In the genomic region with DNA sequence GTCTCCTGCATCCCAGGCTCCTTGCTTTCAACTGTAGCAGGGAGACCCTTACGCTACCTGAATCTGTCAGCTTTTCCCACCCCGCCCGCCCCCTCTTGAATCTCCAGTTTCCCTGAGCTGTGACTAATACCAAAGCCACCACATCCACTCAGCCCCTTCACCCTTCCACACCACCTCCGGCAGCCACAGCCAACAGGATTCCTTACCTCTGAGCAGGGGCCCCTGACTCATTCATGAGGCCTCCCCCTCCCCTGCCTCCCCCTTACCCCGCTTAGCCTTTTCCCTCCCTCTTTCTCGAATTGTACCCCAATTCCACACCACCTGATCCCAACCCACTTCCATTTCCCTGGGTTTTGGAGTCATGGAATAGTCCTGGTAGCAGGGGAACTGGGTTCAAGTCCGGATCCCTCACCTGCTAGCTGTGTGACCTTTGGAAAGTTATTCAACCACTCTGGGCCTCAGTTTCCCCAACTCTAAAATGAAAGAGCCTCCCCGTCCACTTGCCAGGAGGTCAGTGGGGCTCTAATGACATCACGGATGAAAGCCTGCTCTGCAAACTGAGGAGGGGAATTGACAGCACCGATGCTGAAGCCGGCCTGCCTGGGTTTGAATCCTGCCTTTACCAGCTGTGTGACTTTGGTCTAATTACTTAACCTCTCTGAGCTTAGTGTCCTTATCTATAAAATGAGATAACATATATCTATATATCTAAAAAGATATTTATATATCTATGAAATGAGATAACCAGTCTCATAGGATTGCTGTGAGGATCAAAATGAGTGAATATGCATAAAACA, we compare ENCODE assay signal across 2 cellular contexts.
A peak's percentile ranks its signal among the peaks of the same experiment; 100 is the strongest.
TF ChIP-seq lines count a peak whose summit lies in the region.

No MANE protein-coding gene starts in this region.

TF ChIP-seq in IMR-90, 13 proteins besides CTCF, POLR2A, EP300 and RAD21:
- TF ChIP-seq MAZ (IDR thresholded peaks at IDR 0.05; ENCODE audit: borderline replicate concordance, low read depth, low read length) (0 out of 2 replicates have a peak, but pooled peaks have one; percentile 36), FOS (IDR thresholded peaks at IDR 0.05; ENCODE audit: low read depth, low read length) (peak; percentile 76), MAFK (IDR thresholded peaks at IDR 0.05; ENCODE audit: low read depth, low read length) (no peak)

TF ChIP-seq in K562, 482 proteins besides CTCF, POLR2A, EP300 and RAD21 (continues in another document):
- TF ChIP-seq ZFP36 (IDR thresholded peaks at IDR 0.05; ENCODE audit: low read depth, low read length, partially characterized antibody) (peak; percentile 68), ZKSCAN8 (CRISPR knock-in tag; IDR thresholded peaks at IDR 0.05) (no peak), CBX5 (IDR thresholded peaks at IDR 0.05; ENCODE audit: borderline replicate concordance, low read depth) (no peak), CSDE1 (IDR thresholded peaks at IDR 0.05) (no peak), ETS2 (tag; IDR thresholded peaks at IDR 0.05; ENCODE audit: borderline replicate concordance, poor library complexity, severe bottlenecking) (no peak), TEAD4 (IDR thresholded peaks at IDR 0.05; ENCODE audit: low read length) (no peak), TEAD4 (CRISPR knock-in tag; IDR thresholded peaks at IDR 0.05; ENCODE audit: borderline replicate concordance) (no peak), PHF8 (IDR thresholded peaks at IDR 0.05; ENCODE audit: borderline replicate concordance, low read length) (no peak), PRMT5 (CRISPR knock-in tag; IDR thresholded peaks at IDR 0.05) (no peak), ZNF354B (CRISPR knock-in tag; IDR thresholded peaks at IDR 0.05) (no peak), PML (IDR thresholded peaks at IDR 0.05; ENCODE audit: low read length) (no peak), EGR1 (conservative IDR thresholded peaks at IDR 0.05) (peak; percentile 36; the same call in 1 of the 2 replicates), NEUROD1 (IDR thresholded peaks at IDR 0.05; ENCODE audit: borderline replicate concordance, low read depth, low read length, partially characterized antibody) (no peak), NR2C1 (IDR thresholded peaks at IDR 0.05) (no peak), NR2C1 (tag; IDR thresholded peaks at IDR 0.05) (no peak), TARDBP (IDR thresholded peaks at IDR 0.05) (no peak), IRF2 (CRISPR knock-in tag; IDR thresholded peaks at IDR 0.05) (no peak), TBP (optimal IDR thresholded peaks at IDR 0.05; ENCODE audit: low read depth, low read length) (no peak), DMBX1 (CRISPR knock-in tag; IDR thresholded peaks at IDR 0.05; ENCODE audit: borderline replicate concordance) (no peak), SP1 (CRISPR knock-in tag; IDR thresholded peaks at IDR 0.05) (no peak), BRD9 (IDR thresholded peaks at IDR 0.05; ENCODE audit: low read depth, partially characterized antibody) (peak; percentile 85), TAF9B (IDR thresholded peaks at IDR 0.05; ENCODE audit: partially characterized antibody) (no peak), KDM1A (IDR thresholded peaks at IDR 0.05) (peak; percentile 44 to 60), ZNF253 (CRISPR knock-in tag; conservative IDR thresholded peaks at IDR 0.05) (no peak), SMARCC2 (IDR thresholded peaks at IDR 0.05; ENCODE audit: low read depth) (no peak), GATAD2A (IDR thresholded peaks at IDR 0.05) (no peak), BCOR (IDR thresholded peaks at IDR 0.05) (peak; percentile 87), GATA2 (CRISPR knock-in tag; IDR thresholded peaks at IDR 0.05) (no peak), ZBTB7A (IDR thresholded peaks at IDR 0.05; ENCODE audit: borderline replicate concordance, control insufficient read depth, low read depth, low read length) (0 out of 2 replicates have a peak, but pooled peaks have one; percentile 36), RBFOX2 (IDR thresholded peaks at IDR 0.05; ENCODE audit: low read depth, low read length) (no peak), RBM25 (IDR thresholded peaks at IDR 0.05; ENCODE audit: low read depth, low read length, severe bottlenecking) (peak; percentile 89), THRAP3 (IDR thresholded peaks at IDR 0.05; ENCODE audit: borderline replicate concordance) (no peak), BHLHE40 (IDR thresholded peaks at IDR 0.05; ENCODE audit: low read length) (no peak), ADNP (tag; IDR thresholded peaks at IDR 0.05) (peak; percentile 54; the same call in 1 of the 2 replicates), HDAC2 (IDR thresholded peaks at IDR 0.05) (peak; percentile 24; the same call in 1 of the 2 replicates), NR3C1 (CRISPR knock-in tag; IDR thresholded peaks at IDR 0.05) (no peak), CEBPG (CRISPR knock-in tag; IDR thresholded peaks at IDR 0.05) (no peak), CEBPG (tag; conservative IDR thresholded peaks at IDR 0.05 in 1 of 2, IDR thresholded peaks at IDR 0.05 in 1 of 2) (no peak), SMARCA5 (IDR thresholded peaks at IDR 0.05) (peak; percentile 68; the same call in 1 of the 2 replicates), GATAD2B (IDR thresholded peaks at IDR 0.05; ENCODE audit: borderline replicate concordance) (no peak), CHCHD3 (CRISPR knock-in tag; IDR thresholded peaks at IDR 0.05) (no peak), KAT8 (IDR thresholded peaks at IDR 0.05; ENCODE audit: low read depth) (no peak)
- TF ChIP-seq, protein P1, sequence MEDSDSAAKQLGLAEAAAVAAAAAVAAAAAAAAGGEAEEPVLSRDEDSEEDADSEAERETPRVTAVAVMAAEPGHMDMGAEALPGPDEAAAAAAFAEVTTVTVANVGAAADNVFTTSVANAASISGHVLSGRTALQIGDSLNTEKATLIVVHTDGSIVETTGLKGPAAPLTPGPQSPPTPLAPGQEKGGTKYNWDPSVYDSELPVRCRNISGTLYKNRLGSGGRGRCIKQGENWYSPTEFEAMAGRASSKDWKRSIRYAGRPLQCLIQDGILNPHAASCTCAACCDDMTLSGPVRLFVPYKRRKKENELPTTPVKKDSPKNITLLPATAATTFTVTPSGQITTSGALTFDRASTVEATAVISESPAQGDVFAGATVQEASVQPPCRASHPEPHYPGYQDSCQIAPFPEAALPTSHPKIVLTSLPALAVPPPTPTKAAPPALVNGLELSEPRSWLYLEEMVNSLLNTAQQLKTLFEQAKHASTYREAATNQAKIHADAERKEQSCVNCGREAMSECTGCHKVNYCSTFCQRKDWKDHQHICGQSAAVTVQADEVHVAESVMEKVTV (CRISPR knock-in tag; IDR thresholded peaks at IDR 0.05) = no peak
- TF ChIP-seq, protein P2, sequence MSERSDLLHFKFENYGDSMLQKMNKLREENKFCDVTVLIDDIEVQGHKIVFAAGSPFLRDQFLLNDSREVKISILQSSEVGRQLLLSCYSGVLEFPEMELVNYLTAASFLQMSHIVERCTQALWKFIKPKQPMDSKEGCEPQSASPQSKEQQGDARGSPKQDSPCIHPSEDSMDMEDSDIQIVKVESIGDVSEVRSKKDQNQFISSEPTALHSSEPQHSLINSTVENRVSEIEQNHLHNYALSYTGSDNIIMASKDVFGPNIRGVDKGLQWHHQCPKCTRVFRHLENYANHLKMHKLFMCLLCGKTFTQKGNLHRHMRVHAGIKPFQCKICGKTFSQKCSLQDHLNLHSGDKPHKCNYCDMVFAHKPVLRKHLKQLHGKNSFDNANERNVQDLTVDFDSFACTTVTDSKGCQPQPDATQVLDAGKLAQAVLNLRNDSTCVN (CRISPR knock-in tag; IDR thresholded peaks at IDR 0.05) = no peak
- TF ChIP-seq, protein P3, sequence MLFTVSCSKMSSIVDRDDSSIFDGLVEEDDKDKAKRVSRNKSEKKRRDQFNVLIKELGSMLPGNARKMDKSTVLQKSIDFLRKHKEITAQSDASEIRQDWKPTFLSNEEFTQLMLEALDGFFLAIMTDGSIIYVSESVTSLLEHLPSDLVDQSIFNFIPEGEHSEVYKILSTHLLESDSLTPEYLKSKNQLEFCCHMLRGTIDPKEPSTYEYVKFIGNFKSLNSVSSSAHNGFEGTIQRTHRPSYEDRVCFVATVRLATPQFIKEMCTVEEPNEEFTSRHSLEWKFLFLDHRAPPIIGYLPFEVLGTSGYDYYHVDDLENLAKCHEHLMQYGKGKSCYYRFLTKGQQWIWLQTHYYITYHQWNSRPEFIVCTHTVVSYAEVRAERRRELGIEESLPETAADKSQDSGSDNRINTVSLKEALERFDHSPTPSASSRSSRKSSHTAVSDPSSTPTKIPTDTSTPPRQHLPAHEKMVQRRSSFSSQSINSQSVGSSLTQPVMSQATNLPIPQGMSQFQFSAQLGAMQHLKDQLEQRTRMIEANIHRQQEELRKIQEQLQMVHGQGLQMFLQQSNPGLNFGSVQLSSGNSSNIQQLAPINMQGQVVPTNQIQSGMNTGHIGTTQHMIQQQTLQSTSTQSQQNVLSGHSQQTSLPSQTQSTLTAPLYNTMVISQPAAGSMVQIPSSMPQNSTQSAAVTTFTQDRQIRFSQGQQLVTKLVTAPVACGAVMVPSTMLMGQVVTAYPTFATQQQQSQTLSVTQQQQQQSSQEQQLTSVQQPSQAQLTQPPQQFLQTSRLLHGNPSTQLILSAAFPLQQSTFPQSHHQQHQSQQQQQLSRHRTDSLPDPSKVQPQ (CRISPR knock-in tag; IDR thresholded peaks at IDR 0.05; ENCODE audit: borderline replicate concordance) = no peak
- TF ChIP-seq, protein P4, sequence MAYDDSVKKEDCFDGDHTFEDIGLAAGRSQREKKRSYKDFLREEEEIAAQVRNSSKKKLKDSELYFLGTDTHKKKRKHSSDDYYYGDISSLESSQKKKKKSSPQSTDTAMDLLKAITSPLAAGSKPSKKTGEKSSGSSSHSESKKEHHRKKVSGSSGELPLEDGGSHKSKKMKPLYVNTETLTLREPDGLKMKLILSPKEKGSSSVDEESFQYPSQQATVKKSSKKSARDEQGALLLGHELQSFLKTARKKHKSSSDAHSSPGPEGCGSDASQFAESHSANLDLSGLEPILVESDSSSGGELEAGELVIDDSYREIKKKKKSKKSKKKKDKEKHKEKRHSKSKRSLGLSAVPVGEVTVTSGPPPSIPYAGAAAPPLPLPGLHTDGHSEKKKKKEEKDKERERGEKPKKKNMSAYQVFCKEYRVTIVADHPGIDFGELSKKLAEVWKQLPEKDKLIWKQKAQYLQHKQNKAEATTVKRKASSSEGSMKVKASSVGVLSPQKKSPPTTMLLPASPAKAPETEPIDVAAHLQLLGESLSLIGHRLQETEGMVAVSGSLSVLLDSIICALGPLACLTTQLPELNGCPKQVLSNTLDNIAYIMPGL (CRISPR knock-in tag; IDR thresholded peaks at IDR 0.05) = no peak
- TF ChIP-seq, protein P5, sequence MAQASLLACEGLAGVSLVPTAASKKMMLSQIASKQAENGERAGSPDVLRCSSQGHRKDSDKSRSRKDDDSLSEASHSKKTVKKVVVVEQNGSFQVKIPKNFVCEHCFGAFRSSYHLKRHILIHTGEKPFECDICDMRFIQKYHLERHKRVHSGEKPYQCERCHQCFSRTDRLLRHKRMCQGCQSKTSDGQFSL (CRISPR knock-in tag; IDR thresholded peaks at IDR 0.05) = no peak
- TF ChIP-seq, protein P5 (tag; IDR thresholded peaks at IDR 0.05) = no peak
- TF ChIP-seq, protein P6, sequence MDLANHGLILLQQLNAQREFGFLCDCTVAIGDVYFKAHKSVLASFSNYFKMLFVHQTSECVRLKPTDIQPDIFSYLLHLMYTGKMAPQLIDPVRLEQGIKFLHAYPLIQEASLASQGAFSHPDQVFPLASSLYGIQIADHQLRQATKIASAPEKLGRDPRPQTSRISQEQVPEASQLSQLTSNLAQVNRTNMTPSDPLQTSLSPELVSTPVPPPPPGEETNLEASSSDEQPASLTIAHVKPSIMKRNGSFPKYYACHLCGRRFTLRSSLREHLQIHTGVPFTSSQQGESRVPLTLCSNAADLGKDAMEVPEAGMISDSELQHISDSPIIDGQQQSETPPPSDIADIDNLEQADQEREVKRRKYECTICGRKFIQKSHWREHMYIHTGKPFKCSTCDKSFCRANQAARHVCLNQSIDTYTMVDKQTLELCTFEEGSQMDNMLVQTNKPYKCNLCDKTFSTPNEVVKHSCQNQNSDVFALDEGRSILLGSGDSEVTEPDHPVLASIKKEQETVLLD (IDR thresholded peaks at IDR 0.05) = no peak
- TF ChIP-seq, protein P7, sequence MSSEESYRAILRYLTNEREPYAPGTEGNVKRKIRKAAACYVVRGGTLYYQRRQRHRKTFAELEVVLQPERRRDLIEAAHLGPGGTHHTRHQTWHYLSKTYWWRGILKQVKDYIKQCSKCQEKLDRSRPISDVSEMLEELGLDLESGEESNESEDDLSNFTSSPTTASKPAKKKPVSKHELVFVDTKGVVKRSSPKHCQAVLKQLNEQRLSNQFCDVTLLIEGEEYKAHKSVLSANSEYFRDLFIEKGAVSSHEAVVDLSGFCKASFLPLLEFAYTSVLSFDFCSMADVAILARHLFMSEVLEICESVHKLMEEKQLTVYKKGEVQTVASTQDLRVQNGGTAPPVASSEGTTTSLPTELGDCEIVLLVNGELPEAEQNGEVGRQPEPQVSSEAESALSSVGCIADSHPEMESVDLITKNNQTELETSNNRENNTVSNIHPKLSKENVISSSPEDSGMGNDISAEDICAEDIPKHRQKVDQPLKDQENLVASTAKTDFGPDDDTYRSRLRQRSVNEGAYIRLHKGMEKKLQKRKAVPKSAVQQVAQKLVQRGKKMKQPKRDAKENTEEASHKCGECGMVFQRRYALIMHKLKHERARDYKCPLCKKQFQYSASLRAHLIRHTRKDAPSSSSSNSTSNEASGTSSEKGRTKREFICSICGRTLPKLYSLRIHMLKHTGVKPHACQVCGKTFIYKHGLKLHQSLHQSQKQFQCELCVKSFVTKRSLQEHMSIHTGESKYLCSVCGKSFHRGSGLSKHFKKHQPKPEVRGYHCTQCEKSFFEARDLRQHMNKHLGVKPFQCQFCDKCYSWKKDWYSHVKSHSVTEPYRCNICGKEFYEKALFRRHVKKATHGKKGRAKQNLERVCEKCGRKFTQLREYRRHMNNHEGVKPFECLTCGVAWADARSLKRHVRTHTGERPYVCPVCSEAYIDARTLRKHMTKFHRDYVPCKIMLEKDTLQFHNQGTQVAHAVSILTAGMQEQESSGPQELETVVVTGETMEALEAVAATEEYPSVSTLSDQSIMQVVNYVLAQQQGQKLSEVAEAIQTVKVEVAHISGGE (CRISPR knock-in tag; IDR thresholded peaks at IDR 0.05) = no peak
- TF ChIP-seq, protein P8, sequence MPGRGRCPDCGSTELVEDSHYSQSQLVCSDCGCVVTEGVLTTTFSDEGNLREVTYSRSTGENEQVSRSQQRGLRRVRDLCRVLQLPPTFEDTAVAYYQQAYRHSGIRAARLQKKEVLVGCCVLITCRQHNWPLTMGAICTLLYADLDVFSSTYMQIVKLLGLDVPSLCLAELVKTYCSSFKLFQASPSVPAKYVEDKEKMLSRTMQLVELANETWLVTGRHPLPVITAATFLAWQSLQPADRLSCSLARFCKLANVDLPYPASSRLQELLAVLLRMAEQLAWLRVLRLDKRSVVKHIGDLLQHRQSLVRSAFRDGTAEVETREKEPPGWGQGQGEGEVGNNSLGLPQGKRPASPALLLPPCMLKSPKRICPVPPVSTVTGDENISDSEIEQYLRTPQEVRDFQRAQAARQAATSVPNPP (IDR thresholded peaks at IDR 0.05; ENCODE audit: borderline replicate concordance, insufficient read depth, insufficient read length) = no peak
- TF ChIP-seq, protein P9, sequence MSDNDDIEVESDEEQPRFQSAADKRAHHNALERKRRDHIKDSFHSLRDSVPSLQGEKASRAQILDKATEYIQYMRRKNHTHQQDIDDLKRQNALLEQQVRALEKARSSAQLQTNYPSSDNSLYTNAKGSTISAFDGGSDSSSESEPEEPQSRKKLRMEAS (CRISPR knock-in tag; IDR thresholded peaks at IDR 0.05) = no peak
